ENCODE assay signal across 1 cellular context in the genomic region with DNA sequence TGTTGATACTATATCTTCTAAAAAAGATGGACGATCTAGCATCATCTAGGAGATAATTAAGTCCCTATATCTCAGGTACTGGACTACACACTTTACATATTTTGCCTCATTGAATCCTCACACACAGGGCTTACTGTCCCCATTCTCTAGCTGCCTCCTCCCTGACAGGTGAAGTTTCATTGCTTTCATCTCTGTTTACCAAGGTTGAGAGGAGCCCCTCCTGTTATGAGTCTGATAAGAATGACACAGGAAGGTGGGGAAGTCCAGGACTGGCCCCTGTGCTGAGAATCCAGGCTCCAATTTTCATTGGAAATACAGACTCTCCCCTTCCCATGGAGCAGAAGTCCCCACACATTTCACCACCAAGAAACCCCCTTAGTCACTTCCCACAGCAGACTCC.
TF ChIP-seq lines count a peak whose summit lies in the region.

No MANE protein-coding gene starts in this region.

TF ChIP-seq in HepG2, 621 proteins besides CTCF, POLR2A, EP300 and RAD21 (continued from another document and continues in another):
- TF ChIP-seq, protein P1, sequence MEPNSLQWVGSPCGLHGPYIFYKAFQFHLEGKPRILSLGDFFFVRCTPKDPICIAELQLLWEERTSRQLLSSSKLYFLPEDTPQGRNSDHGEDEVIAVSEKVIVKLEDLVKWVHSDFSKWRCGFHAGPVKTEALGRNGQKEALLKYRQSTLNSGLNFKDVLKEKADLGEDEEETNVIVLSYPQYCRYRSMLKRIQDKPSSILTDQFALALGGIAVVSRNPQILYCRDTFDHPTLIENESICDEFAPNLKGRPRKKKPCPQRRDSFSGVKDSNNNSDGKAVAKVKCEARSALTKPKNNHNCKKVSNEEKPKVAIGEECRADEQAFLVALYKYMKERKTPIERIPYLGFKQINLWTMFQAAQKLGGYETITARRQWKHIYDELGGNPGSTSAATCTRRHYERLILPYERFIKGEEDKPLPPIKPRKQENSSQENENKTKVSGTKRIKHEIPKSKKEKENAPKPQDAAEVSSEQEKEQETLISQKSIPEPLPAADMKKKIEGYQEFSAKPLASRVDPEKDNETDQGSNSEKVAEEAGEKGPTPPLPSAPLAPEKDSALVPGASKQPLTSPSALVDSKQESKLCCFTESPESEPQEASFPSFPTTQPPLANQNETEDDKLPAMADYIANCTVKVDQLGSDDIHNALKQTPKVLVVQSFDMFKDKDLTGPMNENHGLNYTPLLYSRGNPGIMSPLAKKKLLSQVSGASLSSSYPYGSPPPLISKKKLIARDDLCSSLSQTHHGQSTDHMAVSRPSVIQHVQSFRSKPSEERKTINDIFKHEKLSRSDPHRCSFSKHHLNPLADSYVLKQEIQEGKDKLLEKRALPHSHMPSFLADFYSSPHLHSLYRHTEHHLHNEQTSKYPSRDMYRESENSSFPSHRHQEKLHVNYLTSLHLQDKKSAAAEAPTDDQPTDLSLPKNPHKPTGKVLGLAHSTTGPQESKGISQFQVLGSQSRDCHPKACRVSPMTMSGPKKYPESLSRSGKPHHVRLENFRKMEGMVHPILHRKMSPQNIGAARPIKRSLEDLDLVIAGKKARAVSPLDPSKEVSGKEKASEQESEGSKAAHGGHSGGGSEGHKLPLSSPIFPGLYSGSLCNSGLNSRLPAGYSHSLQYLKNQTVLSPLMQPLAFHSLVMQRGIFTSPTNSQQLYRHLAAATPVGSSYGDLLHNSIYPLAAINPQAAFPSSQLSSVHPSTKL (CRISPR knock-in tag; IDR thresholded peaks at IDR 0.05), result peak; percentile 91
- TF ChIP-seq NFYC (CRISPR knock-in tag; IDR thresholded peaks at IDR 0.05), result no peak; the same call in 1 of the 2 replicates
- TF ChIP-seq ZNF510 (CRISPR knock-in tag; IDR thresholded peaks at IDR 0.05; ENCODE audit: low read depth), result 0 out of 2 replicates have a peak, but pooled peaks have one; percentile 47
- TF ChIP-seq ZBED4 (CRISPR knock-in tag; IDR thresholded peaks at IDR 0.05; ENCODE audit: borderline replicate concordance), result no peak
- no peak for TF ChIP-seq ZNF552 (CRISPR knock-in tag; IDR thresholded peaks at IDR 0.05; ENCODE audit: borderline replicate concordance)
- peak; percentile 86 for TF ChIP-seq RERE (CRISPR knock-in tag; IDR thresholded peaks at IDR 0.05; ENCODE audit: low read depth)
- TF ChIP-seq PHF5A (CRISPR knock-in tag; IDR thresholded peaks at IDR 0.05; ENCODE audit: low read depth, unreplicated experiment), result no peak
- no peak for TF ChIP-seq SP2 (CRISPR knock-in tag; IDR thresholded peaks at IDR 0.05)
- TF ChIP-seq ZNF670 (CRISPR knock-in tag; IDR thresholded peaks at IDR 0.05; ENCODE audit: borderline replicate concordance), result no peak
- TF ChIP-seq ZSCAN30 (CRISPR knock-in tag; IDR thresholded peaks at IDR 0.05), result no peak
- TF ChIP-seq JUND (CRISPR knock-in tag; IDR thresholded peaks at IDR 0.05), result no peak
- TF ChIP-seq ARID3A (IDR thresholded peaks at IDR 0.05; ENCODE audit: low read depth, low read length), result 0 out of 2 replicates have a peak, but pooled peaks have one; percentile 15
- peak; percentile 83; the same call in 1 of the 2 replicates for TF ChIP-seq THRA (CRISPR knock-in tag; IDR thresholded peaks at IDR 0.05; ENCODE audit: borderline replicate concordance)
- TF ChIP-seq THAP11 (CRISPR knock-in tag; IDR thresholded peaks at IDR 0.05), result peak; percentile 50
- TF ChIP-seq ZNF180 (CRISPR knock-in tag; IDR thresholded peaks at IDR 0.05; ENCODE audit: borderline replicate concordance, low read depth), result no peak
- no peak for TF ChIP-seq TOE1 (CRISPR knock-in tag; IDR thresholded peaks at IDR 0.05)
- TF ChIP-seq MIER3 (CRISPR knock-in tag; IDR thresholded peaks at IDR 0.05; ENCODE audit: borderline replicate concordance), result 0 out of 2 replicates have a peak, but pooled peaks have one; percentile 64
- no peak for TF ChIP-seq MNT (IDR thresholded peaks at IDR 0.05)
- TF ChIP-seq ZNF260 (CRISPR knock-in tag; IDR thresholded peaks at IDR 0.05; ENCODE audit: borderline replicate concordance, low read depth), result no peak
- TF ChIP-seq STAT5B (CRISPR knock-in tag; IDR thresholded peaks at IDR 0.05), result no peak
- TF ChIP-seq, protein P2, sequence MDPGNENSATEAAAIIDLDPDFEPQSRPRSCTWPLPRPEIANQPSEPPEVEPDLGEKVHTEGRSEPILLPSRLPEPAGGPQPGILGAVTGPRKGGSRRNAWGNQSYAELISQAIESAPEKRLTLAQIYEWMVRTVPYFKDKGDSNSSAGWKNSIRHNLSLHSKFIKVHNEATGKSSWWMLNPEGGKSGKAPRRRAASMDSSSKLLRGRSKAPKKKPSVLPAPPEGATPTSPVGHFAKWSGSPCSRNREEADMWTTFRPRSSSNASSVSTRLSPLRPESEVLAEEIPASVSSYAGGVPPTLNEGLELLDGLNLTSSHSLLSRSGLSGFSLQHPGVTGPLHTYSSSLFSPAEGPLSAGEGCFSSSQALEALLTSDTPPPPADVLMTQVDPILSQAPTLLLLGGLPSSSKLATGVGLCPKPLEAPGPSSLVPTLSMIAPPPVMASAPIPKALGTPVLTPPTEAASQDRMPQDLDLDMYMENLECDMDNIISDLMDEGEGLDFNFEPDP (CRISPR knock-in tag; conservative IDR thresholded peaks at IDR 0.05), result no peak
- TF ChIP-seq, protein P3, sequence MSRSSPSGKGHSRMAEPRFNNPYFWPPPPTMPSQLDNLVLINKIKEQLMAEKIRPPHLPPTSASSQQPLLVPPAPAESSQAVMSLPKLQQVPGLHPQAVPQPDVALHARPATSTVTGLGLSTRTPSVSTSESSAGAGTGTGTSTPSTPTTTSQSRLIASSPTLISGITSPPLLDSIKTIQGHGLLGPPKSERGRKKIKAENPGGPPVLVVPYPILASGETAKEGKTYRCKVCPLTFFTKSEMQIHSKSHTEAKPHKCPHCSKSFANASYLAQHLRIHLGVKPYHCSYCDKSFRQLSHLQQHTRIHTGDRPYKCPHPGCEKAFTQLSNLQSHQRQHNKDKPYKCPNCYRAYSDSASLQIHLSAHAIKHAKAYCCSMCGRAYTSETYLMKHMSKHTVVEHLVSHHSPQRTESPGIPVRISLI (CRISPR knock-in tag; IDR thresholded peaks at IDR 0.05; ENCODE audit: borderline replicate concordance), result 0 out of 2 replicates have a peak, but pooled peaks have one; percentile 22
- no peak for TF ChIP-seq KLF12 (CRISPR knock-in tag; IDR thresholded peaks at IDR 0.05; ENCODE audit: borderline replicate concordance)
- peak; percentile 96 for TF ChIP-seq TBX2 (CRISPR knock-in tag; IDR thresholded peaks at IDR 0.05; ENCODE audit: borderline replicate concordance)
- TF ChIP-seq MED8 (CRISPR knock-in tag; IDR thresholded peaks at IDR 0.05; ENCODE audit: insufficient replicate concordance), result peak; percentile 97
- TF ChIP-seq REL (CRISPR knock-in tag; conservative IDR thresholded peaks at IDR 0.05), result no peak
- TF ChIP-seq WIZ (CRISPR knock-in tag; IDR thresholded peaks at IDR 0.05), result no peak
- no peak for TF ChIP-seq ZNF724P (CRISPR knock-in tag; IDR thresholded peaks at IDR 0.05; ENCODE audit: borderline replicate concordance)
- TF ChIP-seq ZNF7 (CRISPR knock-in tag; IDR thresholded peaks at IDR 0.05), result no peak
- TF ChIP-seq, protein P4, sequence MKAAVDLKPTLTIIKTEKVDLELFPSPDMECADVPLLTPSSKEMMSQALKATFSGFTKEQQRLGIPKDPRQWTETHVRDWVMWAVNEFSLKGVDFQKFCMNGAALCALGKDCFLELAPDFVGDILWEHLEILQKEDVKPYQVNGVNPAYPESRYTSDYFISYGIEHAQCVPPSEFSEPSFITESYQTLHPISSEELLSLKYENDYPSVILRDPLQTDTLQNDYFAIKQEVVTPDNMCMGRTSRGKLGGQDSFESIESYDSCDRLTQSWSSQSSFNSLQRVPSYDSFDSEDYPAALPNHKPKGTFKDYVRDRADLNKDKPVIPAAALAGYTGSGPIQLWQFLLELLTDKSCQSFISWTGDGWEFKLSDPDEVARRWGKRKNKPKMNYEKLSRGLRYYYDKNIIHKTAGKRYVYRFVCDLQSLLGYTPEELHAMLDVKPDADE (CRISPR knock-in tag; IDR thresholded peaks at IDR 0.05), result no peak
- TF ChIP-seq ZNF891 (CRISPR knock-in tag; IDR thresholded peaks at IDR 0.05), result no peak
- no peak for TF ChIP-seq ATM (IDR thresholded peaks at IDR 0.05; ENCODE audit: borderline replicate concordance)
